Comparison of ENCODE assay signal across 8 cellular contexts in genomic region chr1:26336477-26337205, GRCh38. TPM values are rescaled to one million over a fixed set of nuclear protein-coding genes. Genes with fewer than 3 reads are reported as not detected.
DNase-seq lines count a peak whose midpoint lies in the region; ATAC-seq and TF ChIP-seq lines count a peak whose summit lies in the region.

No MANE protein-coding gene starts in this region.

- peak overlapping the region; percentile 56 for H2AFZ ChIP-seq in HCT116 (ENCODE audit: low read depth, low read length, poor library complexity, severe bottlenecking)

- no peak for TF ChIP-seq POLR2A in HCT116 (IDR thresholded peaks at IDR 0.05; ENCODE audit: borderline replicate concordance, extremely low read depth, insufficient read depth, insufficient read length)

- RAD21 ChIA-PET in HCT116 (lab: Charles Lee; ENCODE audit: low non-redundant PET in 1 of 2, low total read pairs in 2 of 2, uncharacterized antibody in 2 of 2, unreplicated experiment in 2 of 2) = no interaction called here

- no peak for TF ChIP-seq CTCF in HCT116 (IDR thresholded peaks at IDR 0.05 in 2 of 3, conservative IDR thresholded peaks at IDR 0.05 in 1 of 3; ENCODE audit: borderline replicate concordance in 1 of 3, insufficient read depth in 1 of 3, low read depth in 2 of 3, low read length in 2 of 3)

- no peaks in the 10 kb centered on the region for H3K79me2 ChIP-seq in HCT116 (ENCODE audit: insufficient read depth, low read length)

- WGBS in mesodermal cell (ENCODE audit: insufficient coverage in 2 of 2), 2 experiments = 20 to 27% methylated on average over 37 of the region's 52 CpGs

- H3K4me2 ChIP-seq in HCT116 (ENCODE audit: low read length) = peak overlapping the region; percentile 99

- H3K9me2 ChIP-seq in HCT116 (ENCODE audit: insufficient read depth) = no peaks in the 10 kb centered on the region

- no peak for TF ChIP-seq RAD21 in HCT116 (IDR thresholded peaks at IDR 0.05; ENCODE audit: low read depth)

- peak overlapping the region in 6 of 7 donors; percentile 12 to 75 (median 62) for H3K27ac Mint-ChIP-seq in CD4-positive, alpha-beta memory T cell
- H3K27ac Mint-ChIP-seq in activated CD4-positive, alpha-beta T cell treated with anti-CD3 and anti-CD28 coated beads, Interleukin-2, amount 10 ng/mL, durations not matched to agents 24 days and 14 days = no peak overlapping the region
- peak overlapping the region; percentile 31 for H3K27ac Mint-ChIP-seq in dendritic cell treated with granulocyte-macrophage colony-stimulating factor and Interleukin-4, amounts not matched to agents 40 ng/mL and 50 ng/mL, for 4 days

- H3K36me3 Mint-ChIP-seq in CD4-positive, alpha-beta memory T cell = no peaks in the 10 kb centered on the region
- no peaks in the 10 kb centered on the region for H3K36me3 Mint-ChIP-seq in activated CD4-positive, alpha-beta T cell treated with anti-CD3 and anti-CD28 coated beads, Interleukin-2, amount 10 ng/mL, durations not matched to agents 24 days and 14 days (ENCODE audit: low read depth)
- H3K36me3 Mint-ChIP-seq in dendritic cell treated with granulocyte-macrophage colony-stimulating factor and Interleukin-4, amounts not matched to agents 40 ng/mL and 50 ng/mL, for 4 days (ENCODE audit: low read depth) = no peaks in the 10 kb centered on the region

- POLR2A ChIA-PET in CD4-positive, alpha-beta memory T cell (lab: Charles Lee; ENCODE audit: partially characterized antibody) = interaction anchor here (0.6 to 8.4 kb wide), 11 partner anchors 11 to 61 kb away, joined by 3 to 76 read pairs (median 5); partner anchors contain the start of genes CD52 and SH3BGRL3
- POLR2A ChIA-PET in HCT116 (lab: Charles Lee) = no interaction called here

- no peaks in the 10 kb centered on the region for H3K9me3 ChIP-seq in CD4-positive, alpha-beta memory T cell (ENCODE audit: control insufficient read depth in 1 of 2, low read length in 2 of 2)
- H3K9me3 ChIP-seq in HCT116 (ENCODE audit: control insufficient read depth in 1 of 2, insufficient read depth in 1 of 2, low read depth in 1 of 2, low read length in 2 of 2) = no peaks in the 10 kb centered on the region
- H3K9me3 ChIP-seq in mesodermal cell (ENCODE audit: control insufficient read depth, low read length) = no peaks in the 10 kb centered on the region

- H3K27me3 ChIP-seq in CD4-positive, alpha-beta memory T cell (ENCODE audit: insufficient read depth, low read length) = no peaks in the 10 kb centered on the region
- no peaks in the 10 kb centered on the region for H3K27me3 ChIP-seq in HCT116 (ENCODE audit: insufficient read depth, low read length)

- H3K4me1 ChIP-seq in CD4-positive, alpha-beta memory T cell (ENCODE audit: insufficient read depth, low read length) = peaks cover 19% of the 10 kb centered on the region
- peaks cover 11 to 25% of the 10 kb centered on the region in 2 experiments for H3K4me1 ChIP-seq in HCT116 (ENCODE audit: control insufficient read depth in 1 of 2, insufficient read depth in 2 of 2, low read length in 2 of 2)
- H3K4me1 ChIP-seq in mesodermal cell (ENCODE audit: control insufficient read depth, insufficient read depth, low read length, poor library complexity, severe bottlenecking) = peaks cover 14% of the 10 kb centered on the region

- H3K9me3 Mint-ChIP-seq in CD4-positive, alpha-beta memory T cell = peaks cover 0 to 2% (median 0%) of the 10 kb centered on the region in 8 donors
- no peaks in the 10 kb centered on the region for H3K9me3 Mint-ChIP-seq in activated CD4-positive, alpha-beta T cell treated with anti-CD3 and anti-CD28 coated beads, Interleukin-2, amount 10 ng/mL, durations not matched to agents 24 days and 14 days
- H3K9me3 Mint-ChIP-seq in dendritic cell treated with granulocyte-macrophage colony-stimulating factor and Interleukin-4, amounts not matched to agents 40 ng/mL and 50 ng/mL, for 4 days = no peaks in the 10 kb centered on the region

- H3K27ac ChIP-seq in CD4-positive, alpha-beta memory T cell (ENCODE audit: low read depth, low read length) = peak overlapping the region; percentile 49
- H3K27ac ChIP-seq in HCT116 (ENCODE audit: low read depth, low read length) (peak overlapping the region; percentile 54; the same call in 1 of the 2 replicates), mesodermal cell (ENCODE audit: low read depth, low read length, severe bottlenecking) (no peak overlapping the region)

- no TSS peak for BruUV-seq in HCT116 (replicated peaks; lab: Mats Ljungman, UMichigan)

- CTCF ChIA-PET in CD4-positive, alpha-beta memory T cell (lab: Charles Lee; ENCODE audit: partially characterized antibody) = interaction anchor here (1.1 to 3.6 kb wide), 3 partner anchors 22 to 55 kb away, joined by 3 to 12 read pairs (median 4); no protein-coding TSS in a partner anchor
- CTCF ChIA-PET in HCT116 (lab: Charles Lee) = no interaction called here

- peak; percentile 94 for ATAC-seq in HCT116

- no peaks in the 10 kb centered on the region for H3K36me3 ChIP-seq in CD4-positive, alpha-beta memory T cell (ENCODE audit: insufficient read depth, low read length)
- no peaks in the 10 kb centered on the region; a peak in 1 of 4 replicates for H3K36me3 ChIP-seq in HCT116 (ENCODE audit: control insufficient read depth in 1 of 2, insufficient read depth in 2 of 2, low read length in 2 of 2)
- no peaks in the 10 kb centered on the region for H3K36me3 ChIP-seq in mesodermal cell (ENCODE audit: control insufficient read depth, insufficient read depth, low read length)

- peak overlapping the region; percentile 89 to 95 (median 92) for H3K4me3 Mint-ChIP-seq in CD4-positive, alpha-beta memory T cell
- peak overlapping the region; percentile 92 for H3K4me3 Mint-ChIP-seq in activated CD4-positive, alpha-beta T cell treated with anti-CD3 and anti-CD28 coated beads, Interleukin-2, amount 10 ng/mL, durations not matched to agents 24 days and 14 days
- H3K4me3 Mint-ChIP-seq in dendritic cell treated with granulocyte-macrophage colony-stimulating factor and Interleukin-4, amounts not matched to agents 40 ng/mL and 50 ng/mL, for 4 days = peak overlapping the region; percentile 88

- peak overlapping the region; percentile 61 to 73 for H3K4me3 ChIP-seq in CD4-positive, alpha-beta memory T cell (ENCODE audit: low read length in 2 of 2)
- H3K4me3 ChIP-seq in HCT116 (replicated peaks in 1 of 2; ENCODE audit: low read depth in 1 of 2, low read length in 2 of 2) (peak overlapping the region; percentile 62 to 86), mesodermal cell (ENCODE audit: extremely low read depth, insufficient read depth, low read length, poor library complexity, severe bottlenecking) (peak overlapping the region; percentile 52)

- H3K4me1 Mint-ChIP-seq in CD4-positive, alpha-beta memory T cell = peaks cover 0 to 33% (median 9%) of the 10 kb centered on the region in 4 donors
- peaks cover 3% of the 10 kb centered on the region for H3K4me1 Mint-ChIP-seq in activated CD4-positive, alpha-beta T cell treated with anti-CD3 and anti-CD28 coated beads, Interleukin-2, amount 10 ng/mL, durations not matched to agents 24 days and 14 days
- peaks cover 11% of the 10 kb centered on the region for H3K4me1 Mint-ChIP-seq in dendritic cell treated with granulocyte-macrophage colony-stimulating factor and Interleukin-4, amounts not matched to agents 40 ng/mL and 50 ng/mL, for 4 days (ENCODE audit: low read depth)

- DNase-seq in CD4-positive, alpha-beta memory T cell = peak; percentile 79 to 88 (median 82)
- DNase-seq in HCT116 (ENCODE audit: low read depth, low spot score) (peak; percentile 75), NCI-H2107 treated with DMSO at 0.1 percent for 48 hours (lab: John Stamatoyannopoulos, UW; ENCODE audit: unreplicated experiment) (peak; percentile 67), GDM1 (lab: John Stamatoyannopoulos, UW) (no peak)
- DNase-seq in activated CD4-positive, alpha-beta T cell treated with anti-CD3 and anti-CD28 coated beads, Interleukin-2, amount 10 ng/mL, durations not matched to agents 24 days and 14 days = peak; percentile 93
- DNase-seq in stimulated activated CD8-positive, alpha-beta memory T cell treated with anti-CD3 and anti-CD28 coated beads, Interleukin-2, amount 100 ng/mL, for 48 hours (ENCODE audit: low read depth in 2 of 2) = peak; percentile 76 to 79

- intact Hi-C loops in CD4-positive, alpha-beta memory T cell (cut with micrococcal nuclease) = loop anchor here (1.0 to 5.0 kb wide), 4 partner anchors 23 to 71 kb away; no protein-coding TSS in a partner anchor
- intact Hi-C loops in HCT116 (cut with micrococcal nuclease) = no loop called here
- intact Hi-C loops in activated CD4-positive, alpha-beta T cell treated with anti-CD3 and anti-CD28 coated beads, Interleukin-2, amount 10 ng/mL, durations not matched to agents 24 days and 14 days (cut with micrococcal nuclease) = loop anchor here (2.0 kb wide), 1 partner anchor 22 kb away; no protein-coding TSS in a partner anchor
- intact Hi-C loops in dendritic cell treated with granulocyte-macrophage colony-stimulating factor and Interleukin-4, amounts not matched to agents 40 ng/mL and 50 ng/mL, for 4 days (cut with micrococcal nuclease) = no loop called here

- no peaks in the 10 kb centered on the region for H4K20me1 ChIP-seq in HCT116 (ENCODE audit: insufficient read depth)

- H3K27me3 Mint-ChIP-seq in CD4-positive, alpha-beta memory T cell = no peaks in the 10 kb centered on the region
- H3K27me3 Mint-ChIP-seq in activated CD4-positive, alpha-beta T cell treated with anti-CD3 and anti-CD28 coated beads, Interleukin-2, amount 10 ng/mL, durations not matched to agents 24 days and 14 days = peaks cover 8% of the 10 kb centered on the region
- H3K27me3 Mint-ChIP-seq in dendritic cell treated with granulocyte-macrophage colony-stimulating factor and Interleukin-4, amounts not matched to agents 40 ng/mL and 50 ng/mL, for 4 days = peaks cover 40% of the 10 kb centered on the region

- peak overlapping the region; percentile 69 for H3K9ac ChIP-seq in HCT116 (ENCODE audit: low read length)

RNA-seq across cellular contexts. Expression of gene CRYBG2, which starts 17.3 kb away (rescaled TPM):
- 1 to 10 TPM; 5.7 to 6.7 TPM for total RNA-seq in CD4-positive, alpha-beta memory T cell
- polyA plus RNA-seq in CD4-positive, alpha-beta memory T cell = 1 to 10 TPM in 1 of 2 donors, under 1 TPM in 1; 0.27 to 3.8 TPM
- 10.5 TPM for total RNA-seq in HCT116 (2021; ENCODE audit: unreplicated experiment)
- polyA plus RNA-seq in HCT116 (2012) = 11.8 and 13.8 TPM in 2 replicates
- total RNA-seq in activated CD4-positive, alpha-beta T cell treated with anti-CD3 and anti-CD28 coated beads, Interleukin-2, amount 10 ng/mL, durations not matched to agents 24 days and 14 days = 1.1 and 1.4 TPM in 2 replicates
- 1.7 TPM for polyA plus RNA-seq in mesodermal cell (2013, experiment 1 of 2)
- 2.9 TPM for polyA plus RNA-seq in mesodermal cell (2013, experiment 2 of 2)

RNA-seq across cellular contexts. Expression of gene CD52, which starts 18.9 kb away (rescaled TPM):
- total RNA-seq in CD4-positive, alpha-beta memory T cell = 1,000 to 10,000 TPM; 1,302 to 1,324 TPM
- over 10,000 TPM in 1 of 2 donors, 1,000 to 10,000 TPM in 1; 8,660 to 12,303 TPM for polyA plus RNA-seq in CD4-positive, alpha-beta memory T cell
- 2.0 TPM for total RNA-seq in HCT116 (2021; ENCODE audit: unreplicated experiment)
- 0.62 and 0.95 TPM in 2 replicates for polyA plus RNA-seq in HCT116 (2012)
- total RNA-seq in activated CD4-positive, alpha-beta T cell treated with anti-CD3 and anti-CD28 coated beads, Interleukin-2, amount 10 ng/mL, durations not matched to agents 24 days and 14 days = 295 and 297 TPM in 2 replicates
- 3.0 TPM for polyA plus RNA-seq in mesodermal cell (2013, experiment 1 of 2)
- polyA plus RNA-seq in mesodermal cell (2013, experiment 2 of 2) = 3.5 TPM

RNA-seq across cellular contexts. Expression of gene UBXN11, which starts 30.2 kb away (rescaled TPM):
- total RNA-seq in CD4-positive, alpha-beta memory T cell = 100 to 1,000 TPM; 115 to 117 TPM
- 10 to 100 TPM; 13.3 to 17.4 TPM for polyA plus RNA-seq in CD4-positive, alpha-beta memory T cell
- 19.3 TPM for total RNA-seq in HCT116 (2021; ENCODE audit: unreplicated experiment)
- 20.8 and 22.3 TPM in 2 replicates for polyA plus RNA-seq in HCT116 (2012)
- total RNA-seq in activated CD4-positive, alpha-beta T cell treated with anti-CD3 and anti-CD28 coated beads, Interleukin-2, amount 10 ng/mL, durations not matched to agents 24 days and 14 days = 17.1 and 19.0 TPM in 2 replicates
- polyA plus RNA-seq in mesodermal cell (2013, experiment 1 of 2) = 10.6 TPM
- 8.5 TPM for polyA plus RNA-seq in mesodermal cell (2013, experiment 2 of 2)

RNA-seq across cellular contexts. Expression of gene ZNF683, which starts 35.9 kb away (rescaled TPM):
- total RNA-seq in CD4-positive, alpha-beta memory T cell = not detected
- polyA plus RNA-seq in CD4-positive, alpha-beta memory T cell = under 1 TPM; 0.49 to 0.63 TPM
- total RNA-seq in HCT116 (2021; ENCODE audit: unreplicated experiment) = not detected
- polyA plus RNA-seq in HCT116 (2012) = not detected in 2 replicates
- total RNA-seq in activated CD4-positive, alpha-beta T cell treated with anti-CD3 and anti-CD28 coated beads, Interleukin-2, amount 10 ng/mL, durations not matched to agents 24 days and 14 days = not detected in 2 replicates
- polyA plus RNA-seq in mesodermal cell (2013, experiment 1 of 2) = not detected
- polyA plus RNA-seq in mesodermal cell (2013, experiment 2 of 2) = not detected

RNA-seq across cellular contexts. Expression of gene SH3BGRL3, which starts 56.8 kb away (rescaled TPM):
- total RNA-seq in CD4-positive, alpha-beta memory T cell = 100 to 1,000 TPM; 293 to 305 TPM
- 1,000 to 10,000 TPM in 1 of 2 donors, 100 to 1,000 TPM in 1; 979 to 1,531 TPM for polyA plus RNA-seq in CD4-positive, alpha-beta memory T cell
- 112 TPM for total RNA-seq in HCT116 (2021; ENCODE audit: unreplicated experiment)
- 159 and 169 TPM in 2 replicates for polyA plus RNA-seq in HCT116 (2012)
- total RNA-seq in activated CD4-positive, alpha-beta T cell treated with anti-CD3 and anti-CD28 coated beads, Interleukin-2, amount 10 ng/mL, durations not matched to agents 24 days and 14 days = 463 and 474 TPM in 2 replicates
- 398 TPM for polyA plus RNA-seq in mesodermal cell (2013, experiment 1 of 2)
- polyA plus RNA-seq in mesodermal cell (2013, experiment 2 of 2) = 334 TPM

Comparison
In these comparisons a context has a peak if more than half of its experiments do, and no peak if none do; other contexts are left out.
1. RNA of gene CD52, which starts 18.9 kb away (total RNA-seq): 1,302 to 1,324 TPM in CD4-positive, alpha-beta memory T cell and 295 to 297 TPM in activated CD4-positive, alpha-beta T cell treated with anti-CD3 and anti-CD28 coated beads, Interleukin-2, amount 10 ng/mL, durations not matched to agents 24 days and 14 days; 2.0 TPM in HCT116 (single experiment); every median in the first group is over 10 times any median in the second.
2. intact Hi-C loops: an anchor here in CD4-positive, alpha-beta memory T cell (1.0 to 5.0 kb wide) and activated CD4-positive, alpha-beta T cell treated with anti-CD3 and anti-CD28 coated beads, Interleukin-2, amount 10 ng/mL, durations not matched to agents 24 days and 14 days (2.0 kb wide); none called in HCT116 and dendritic cell treated with granulocyte-macrophage colony-stimulating factor and Interleukin-4, amounts not matched to agents 40 ng/mL and 50 ng/mL, for 4 days.
3. Peak in every context shown above with its lines, with median percentiles within 50 percentile points of each other: H3K4me3 ChIP-seq and H3K4me3 Mint-ChIP-seq.